Comparison of ENCODE assay signal across 11 cellular contexts in genomic region chr9:89542461-89543021, GRCh38. TPM values are rescaled to one million over a fixed set of nuclear protein-coding genes. Genes with fewer than 3 reads are reported as not detected.
DNase-seq lines count a peak whose midpoint lies in the region; ATAC-seq, FAIRE-seq and TF ChIP-seq lines count a peak whose summit lies in the region.
"Had no signal": no experiment of that assay in that cellular context is flagged by ENCODE, and none has a peak within 500 bp of the region (broad histone marks: within the 10 kb centered on the region; RNA-seq: fewer than 3 reads in every experiment).

No MANE protein-coding gene starts in this region.

- DNase-seq in GM12891 (ENCODE audit: insufficient read length, low spot score) (no peak), T-cell (no peak), mucosa of descending colon (no peak), ureter (ENCODE audit: low spot score) (no peak), COLO829 (ENCODE audit: low spot score) (no peak), NK-92 (lab: John Stamatoyannopoulos, UW; ENCODE audit: unreplicated experiment) (no peak)
- DNase-seq in NK-92 treated with Interleukin-12 subunit alpha and Interleukin-12 subunit beta, amount 100 ng/mL, for 24 hours (lab: John Stamatoyannopoulos, UW): no peak
- DNase-seq: NCI-H1436 treated with DMSO at 0.1 percent for 48 hours had no signal

- no peak for TF ChIP-seq POLR2A in GM12891 (IDR thresholded peaks at IDR 0.05; ENCODE audit: low read depth, low read length)

- peak overlapping the region in 1 of 3 donors; percentile 19 for H3K4me3 Mint-ChIP-seq in T-cell
- H3K4me3 Mint-ChIP-seq: central memory CD8-positive, alpha-beta T cell had no signal

- H3K27ac Mint-ChIP-seq in T-cell: peak overlapping the region; percentile 66 to 73

- peak; percentile 51 for ATAC-seq in GM21737 (IDR thresholded peaks at IDR 0.05; ENCODE audit: unreplicated experiment)
- ATAC-seq in T-cell (replicated peaks in 1 of 4): no peak
- peak; percentile 33 for ATAC-seq in mucosa of descending colon

- peaks cover 3 to 12% (median 12%) of the 10 kb centered on the region in 3 donors for H3K9me3 Mint-ChIP-seq in T-cell

- POLR2A ChIA-PET in T-cell (lab: Charles Lee): interaction anchor here (0.6 to 1.3 kb wide), 3 partner anchors 13 to 102 kb away, joined by 3 to 12 read pairs (median 4); no protein-coding TSS in a partner anchor

- no peak overlapping the region for H3K4me3 ChIP-seq in mucosa of descending colon

- FAIRE-seq in GM12891 (lab: Jason Lieb, UNC): peak; percentile 96

- intact Hi-C loops in mucosa of descending colon (cut with DNase I, micrococcal nuclease): loop anchor here in 1 of 2 donors (10.0 kb wide), 1 partner anchor 128 kb away; no protein-coding TSS in a partner anchor

- no peak for TF ChIP-seq CTCF in mucosa of descending colon (IDR thresholded peaks at IDR 0.05)

- H3K36me3 ChIP-seq in mucosa of descending colon (ENCODE audit: low read depth): no peaks in the 10 kb centered on the region
- H3K36me3 ChIP-seq: neutrophil had no signal

- CTCF ChIA-PET in T-cell (lab: Charles Lee): interaction anchor here in 1 of 2 donors (1.4 kb wide), 1 partner anchor 113 kb away, joined by 5 read pairs; no protein-coding TSS in a partner anchor

- H3K9me3 ChIP-seq in mucosa of descending colon: peaks cover 3% of the 10 kb centered on the region
- H3K9me3 ChIP-seq: neutrophil had no signal

- peaks cover 66 to 80% (median 73%) of the 10 kb centered on the region in 3 donors for H3K4me1 Mint-ChIP-seq in T-cell

- H3K4me1 ChIP-seq in mucosa of descending colon (ENCODE audit: low read depth): no peaks in the 10 kb centered on the region

- peaks cover 6% of the 10 kb centered on the region for H3K36me3 Mint-ChIP-seq in T-cell

- H3K27me3 Mint-ChIP-seq in T-cell: no peaks in the 10 kb centered on the region
- H3K27me3 Mint-ChIP-seq: central memory CD8-positive, alpha-beta T cell had no signal

TF ChIP-seq in GM12891, 5 proteins besides CTCF, POLR2A, EP300 and RAD21:
- TF ChIP-seq TAF1 (IDR thresholded peaks at IDR 0.05; ENCODE audit: low read depth, low read length) (no peak), SPI1 (IDR thresholded peaks at IDR 0.05; ENCODE audit: low read depth, low read length) (no peak), POU2F2 (IDR thresholded peaks at IDR 0.05; ENCODE audit: low read depth, low read length) (no peak), PAX5 (IDR thresholded peaks at IDR 0.05; ENCODE audit: insufficient read depth, low read length, severe bottlenecking) (no peak), POLR2AphosphoS5 (IDR thresholded peaks at IDR 0.05; ENCODE audit: low read depth, low read length) (no peak)

RNA-seq across cellular contexts. Expression of gene SEMA4D, which starts 44.6 kb away (rescaled TPM):
- polyA plus RNA-seq in GM12891 (2012; ENCODE audit: low read depth, missing spikeins): 42.2 TPM
- total RNA-seq in T-cell (100 to 1,000 TPM; 347 to 585 (median 434) TPM), mucosa of descending colon (10 to 100 TPM; 20.9 to 26.9 (median 23.1) TPM), ureter (54.3 TPM)

Comparison
In these comparisons a context has a peak if more than half of its experiments do, and no peak if none do; other contexts are left out.
1. ATAC-seq: peak in GM21737 (single experiment) and mucosa of descending colon (single experiment); none in T-cell (0 of 4).